In the genomic region with DNA sequence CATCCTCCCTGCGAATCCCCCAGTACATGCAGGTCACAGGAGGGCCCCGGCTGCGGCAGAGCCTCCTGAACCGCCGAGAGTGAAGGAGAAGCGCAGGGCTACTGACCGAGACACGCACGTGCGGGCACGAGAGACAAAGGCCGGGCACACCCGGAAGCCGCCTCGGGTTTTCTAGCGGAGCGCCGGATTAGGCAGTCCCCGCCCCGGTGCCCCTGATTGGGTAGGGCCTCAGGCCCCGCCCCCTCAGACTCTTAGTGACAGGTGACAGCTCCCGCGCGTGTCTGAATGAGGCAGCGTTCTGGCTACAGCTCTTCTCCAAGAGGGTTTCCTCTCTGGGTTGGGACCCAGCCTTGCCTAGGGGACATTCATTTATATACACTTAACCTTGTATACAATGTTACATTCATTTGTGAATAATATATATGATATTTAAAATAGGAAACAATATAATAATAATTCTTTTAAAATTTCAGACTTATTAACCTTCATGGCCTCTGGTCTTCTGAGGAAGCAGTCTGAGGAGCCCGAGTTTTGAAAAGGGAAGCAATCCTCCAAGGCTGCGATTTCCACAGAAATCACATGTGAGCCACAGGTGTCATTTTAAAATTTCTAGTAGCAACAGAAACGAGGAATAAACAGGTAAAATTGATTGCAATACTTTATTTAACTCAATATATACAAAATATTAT, we compare ENCODE assay signal across 8 cellular contexts. TPM values are rescaled to one million over a fixed set of nuclear protein-coding genes. Genes with fewer than 3 reads are reported as not detected.
DNase-seq lines count a peak whose midpoint lies in the region; ATAC-seq and TF ChIP-seq lines count a peak whose summit lies in the region.
"Not testable (repeated sequence)": the region's sequence is repeated elsewhere in the genome, so short reads cannot be mapped to it uniquely, and the experiment has no call there.

ZNF124 (minus strand) TSS at position 146 of the 689 bp plus-strand sequence; CDS start at position 3, 143 bp downstream.

- H3K9me2 ChIP-seq in Loucy (replicated peaks; ENCODE audit: low read depth, low read length): not testable (repeated sequence)

- not testable (repeated sequence) for H3K4me1 Mint-ChIP-seq in Caco-2 (ENCODE audit: low read depth, unreplicated experiment)

- POLR2A ChIA-PET in Caco-2 (lab: Charles Lee): not testable (repeated sequence)

- intact Hi-C loops in Caco-2 (cut with micrococcal nuclease; ENCODE audit: unreplicated experiment); left colon (cut with DNase I, micrococcal nuclease): not testable (repeated sequence)
- intact Hi-C loops in T-helper 1 cell treated with Interleukin-12 subunit alpha and Interleukin-12 subunit beta and Interleukin-4 antibody, amounts not matched to agents 30 ng/mL and 1 ng/mL, for 36 hours (cut with micrococcal nuclease): loop anchor here (2.0 to 5.0 kb wide), 2 partner anchors 39 to 160 kb away; partner anchors contain the start of gene ZNF496
- intact Hi-C loops in sigmoid colon (cut with DNase I): loop anchor here (5.0 kb wide), 1 partner anchor 35 kb away; no protein-coding TSS in a partner anchor

- not testable (repeated sequence) for H2AFZ ChIP-seq in Loucy (ENCODE audit: low read length)

- not testable (repeated sequence) for H3K27me3 Mint-ChIP-seq in Caco-2 (ENCODE audit: insufficient read depth, unreplicated experiment)

- WGBS in sigmoid colon, 2 donors: 26 to 32% methylated on average over 3 of the region's 28 CpGs

- CTCF ChIA-PET in Caco-2 (lab: Charles Lee): not testable (repeated sequence)

- peak within 1 kb of the TSS; percentile 43 for H3K4me2 ChIP-seq in Loucy (ENCODE audit: low read depth, low read length, poor library complexity, severe bottlenecking)

- not testable (repeated sequence) for H3K4me3 Mint-ChIP-seq in Caco-2 (ENCODE audit: unreplicated experiment)

- ATAC-seq in GM19455 (IDR thresholded peaks at IDR 0.05; ENCODE audit: unreplicated experiment) (peak; percentile 98), HG02970 (IDR thresholded peaks at IDR 0.05; ENCODE audit: low FRiP score, unreplicated experiment) (peak; percentile 99), left colon (peak; percentile 97)

- H3K27ac ChIP-seq in sigmoid colon: not testable (repeated sequence)

- peaks cover 19% of the 10 kb centered on the region for H3K36me3 Mint-ChIP-seq in Caco-2 (ENCODE audit: insufficient read depth, unreplicated experiment)

- H3K27me3 ChIP-seq in Caco-2 (replicated peaks; ENCODE audit: control insufficient read depth, insufficient read depth, low read length); Loucy (ENCODE audit: insufficient read depth, low read length, poor library complexity, severe bottlenecking); sigmoid colon: not testable (repeated sequence)

- not testable (repeated sequence) for DNase-seq in Caco-2, left colon, sigmoid colon
- DNase-seq in cerebellum (ENCODE audit: low spot score): peak; percentile 20

- not testable (repeated sequence) for H3K36me3 ChIP-seq in Caco-2 (ENCODE audit: control insufficient read depth, insufficient read depth, low read length); Loucy (ENCODE audit: insufficient read depth, low read length); sigmoid colon

- TF ChIP-seq POLR2A in sigmoid colon (IDR thresholded peaks at IDR 0.05): not testable (repeated sequence)

- TF ChIP-seq EP300 in sigmoid colon (IDR thresholded peaks at IDR 0.05): not testable (repeated sequence)

- TF ChIP-seq CTCF in Caco-2 (IDR thresholded peaks at IDR 0.05; ENCODE audit: insufficient read depth in 1 of 2, low read depth in 1 of 2, low read length in 1 of 2, severe bottlenecking in 1 of 2, unreplicated experiment in 1 of 2); Loucy (conservative IDR thresholded peaks at IDR 0.05; ENCODE audit: low read length); sigmoid colon (IDR thresholded peaks at IDR 0.05): not testable (repeated sequence)

- H3K27ac Mint-ChIP-seq in Caco-2 (ENCODE audit: unreplicated experiment): not testable (repeated sequence)

- peaks cover 32% of the 10 kb centered on the region for H3K79me2 ChIP-seq in Loucy (ENCODE audit: insufficient read depth, low read length)

- not testable (repeated sequence) for H3K9ac ChIP-seq in Loucy (ENCODE audit: low read depth, low read length, poor library complexity, severe bottlenecking)

- not testable (repeated sequence) for H3F3A ChIP-seq in Loucy (ENCODE audit: low read depth)

- not testable (repeated sequence) for BruUV-seq in Caco-2 (replicated peaks; lab: Mats Ljungman, UMichigan)

- not testable (repeated sequence) for H3K4me3 ChIP-seq in Caco-2 (ENCODE audit: low read depth, low read length); sigmoid colon
- peak within 1 kb of the TSS; percentile 6 for H3K4me3 ChIP-seq in Loucy (ENCODE audit: low read length, poor library complexity, severe bottlenecking)

- H3K9me3 Mint-ChIP-seq in Caco-2 (ENCODE audit: unreplicated experiment): not testable (repeated sequence)

- not testable (repeated sequence) for H3K9me3 ChIP-seq in Caco-2; Loucy (ENCODE audit: insufficient read depth, low read depth, low read length); sigmoid colon

- not testable (repeated sequence) for H3K4me1 ChIP-seq in Caco-2, sigmoid colon
- peaks cover 27% of the 10 kb centered on the region for H3K4me1 ChIP-seq in Loucy (ENCODE audit: insufficient read depth, low read length, poor library complexity, severe bottlenecking)

- H4K20me1 ChIP-seq in Loucy (ENCODE audit: insufficient read depth, low read length, poor library complexity, severe bottlenecking): peaks cover 24% of the 10 kb centered on the region

RNA-seq across cellular contexts. Expression of gene ZNF124, which starts in this region (rescaled TPM):
- total RNA-seq in Caco-2 (2022) (47.5 and 52.9 TPM in 2 replicates), cerebellum (215 TPM), left colon (10 to 100 TPM; 36.9 to 62.3 TPM), sigmoid colon (100 to 1,000 TPM in 2 of 4 donors, 10 to 100 TPM in 2; 43.2 to 122 (median 87.2) TPM)
- total RNA-seq in T-helper 1 cell treated with Interleukin-12 subunit alpha and Interleukin-12 subunit beta and Interleukin-4 antibody, amounts not matched to agents 30 ng/mL and 1 ng/mL, for 36 hours: 14.1 and 16.4 TPM in 2 replicates
- polyA plus RNA-seq in sigmoid colon: 1 to 10 TPM; 4.5 to 8.4 (median 8.3) TPM
